ENCODE assay signal across 1 cellular context in the genomic region with DNA sequence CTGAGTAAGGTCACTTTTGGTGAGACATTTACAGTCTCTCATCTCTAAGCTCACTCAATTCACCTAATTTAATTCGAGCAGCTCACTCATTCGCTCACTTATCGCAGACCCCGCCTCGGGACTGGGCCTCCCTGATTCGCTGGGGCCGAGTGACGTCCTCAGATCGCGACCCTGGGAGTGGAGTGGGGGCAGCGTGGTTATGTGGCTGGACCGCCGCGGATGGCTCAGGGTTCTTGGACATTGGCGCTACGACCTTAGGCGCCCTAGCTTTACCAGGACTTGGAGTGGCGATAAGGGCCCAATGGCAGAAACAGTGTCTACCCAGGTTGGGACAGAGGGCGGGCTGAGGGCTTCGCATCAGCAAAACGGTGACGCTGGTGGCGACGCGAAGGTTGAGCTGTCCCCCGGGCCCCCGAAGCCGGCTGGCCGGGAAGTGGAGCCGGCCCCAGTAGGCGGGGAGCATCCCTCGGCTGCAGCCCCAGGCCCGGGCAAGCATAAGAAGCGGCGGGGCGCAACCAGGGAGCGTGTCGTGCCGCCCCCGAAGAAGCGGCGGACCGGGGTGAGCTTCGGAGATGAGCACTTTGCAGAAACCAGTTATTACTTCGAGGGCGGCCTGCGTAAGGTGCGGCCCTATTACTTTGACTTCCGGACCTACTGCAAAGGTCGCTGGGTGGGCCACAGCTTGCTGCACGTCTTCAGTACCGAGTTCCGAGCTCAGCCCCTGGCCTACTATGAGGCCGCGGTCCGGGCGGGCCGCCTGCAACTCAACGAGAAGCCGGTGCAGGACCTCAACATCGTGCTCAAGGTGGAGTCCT.
TF ChIP-seq lines count a peak whose summit lies in the region.

A gene with protein sequence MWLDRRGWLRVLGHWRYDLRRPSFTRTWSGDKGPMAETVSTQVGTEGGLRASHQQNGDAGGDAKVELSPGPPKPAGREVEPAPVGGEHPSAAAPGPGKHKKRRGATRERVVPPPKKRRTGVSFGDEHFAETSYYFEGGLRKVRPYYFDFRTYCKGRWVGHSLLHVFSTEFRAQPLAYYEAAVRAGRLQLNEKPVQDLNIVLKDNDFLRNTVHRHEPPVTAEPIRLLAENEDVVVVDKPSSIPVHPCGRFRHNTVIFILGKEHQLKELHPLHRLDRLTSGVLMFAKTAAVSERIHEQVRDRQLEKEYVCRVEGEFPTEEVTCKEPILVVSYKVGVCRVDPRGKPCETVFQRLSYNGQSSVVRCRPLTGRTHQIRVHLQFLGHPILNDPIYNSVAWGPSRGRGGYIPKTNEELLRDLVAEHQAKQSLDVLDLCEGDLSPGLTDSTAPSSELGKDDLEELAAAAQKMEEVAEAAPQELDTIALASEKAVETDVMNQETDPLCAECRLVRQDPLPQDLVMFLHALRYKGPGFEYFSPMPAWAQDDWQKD (plus strand): TSS at position 161 of the 815 bp plus-strand sequence. CDS start 39 bp downstream, at position 200.

TF ChIP-seq in HepG2, 621 proteins besides CTCF, POLR2A, EP300 and RAD21 (continued from another document and continues in another):
- TF ChIP-seq, protein P1, sequence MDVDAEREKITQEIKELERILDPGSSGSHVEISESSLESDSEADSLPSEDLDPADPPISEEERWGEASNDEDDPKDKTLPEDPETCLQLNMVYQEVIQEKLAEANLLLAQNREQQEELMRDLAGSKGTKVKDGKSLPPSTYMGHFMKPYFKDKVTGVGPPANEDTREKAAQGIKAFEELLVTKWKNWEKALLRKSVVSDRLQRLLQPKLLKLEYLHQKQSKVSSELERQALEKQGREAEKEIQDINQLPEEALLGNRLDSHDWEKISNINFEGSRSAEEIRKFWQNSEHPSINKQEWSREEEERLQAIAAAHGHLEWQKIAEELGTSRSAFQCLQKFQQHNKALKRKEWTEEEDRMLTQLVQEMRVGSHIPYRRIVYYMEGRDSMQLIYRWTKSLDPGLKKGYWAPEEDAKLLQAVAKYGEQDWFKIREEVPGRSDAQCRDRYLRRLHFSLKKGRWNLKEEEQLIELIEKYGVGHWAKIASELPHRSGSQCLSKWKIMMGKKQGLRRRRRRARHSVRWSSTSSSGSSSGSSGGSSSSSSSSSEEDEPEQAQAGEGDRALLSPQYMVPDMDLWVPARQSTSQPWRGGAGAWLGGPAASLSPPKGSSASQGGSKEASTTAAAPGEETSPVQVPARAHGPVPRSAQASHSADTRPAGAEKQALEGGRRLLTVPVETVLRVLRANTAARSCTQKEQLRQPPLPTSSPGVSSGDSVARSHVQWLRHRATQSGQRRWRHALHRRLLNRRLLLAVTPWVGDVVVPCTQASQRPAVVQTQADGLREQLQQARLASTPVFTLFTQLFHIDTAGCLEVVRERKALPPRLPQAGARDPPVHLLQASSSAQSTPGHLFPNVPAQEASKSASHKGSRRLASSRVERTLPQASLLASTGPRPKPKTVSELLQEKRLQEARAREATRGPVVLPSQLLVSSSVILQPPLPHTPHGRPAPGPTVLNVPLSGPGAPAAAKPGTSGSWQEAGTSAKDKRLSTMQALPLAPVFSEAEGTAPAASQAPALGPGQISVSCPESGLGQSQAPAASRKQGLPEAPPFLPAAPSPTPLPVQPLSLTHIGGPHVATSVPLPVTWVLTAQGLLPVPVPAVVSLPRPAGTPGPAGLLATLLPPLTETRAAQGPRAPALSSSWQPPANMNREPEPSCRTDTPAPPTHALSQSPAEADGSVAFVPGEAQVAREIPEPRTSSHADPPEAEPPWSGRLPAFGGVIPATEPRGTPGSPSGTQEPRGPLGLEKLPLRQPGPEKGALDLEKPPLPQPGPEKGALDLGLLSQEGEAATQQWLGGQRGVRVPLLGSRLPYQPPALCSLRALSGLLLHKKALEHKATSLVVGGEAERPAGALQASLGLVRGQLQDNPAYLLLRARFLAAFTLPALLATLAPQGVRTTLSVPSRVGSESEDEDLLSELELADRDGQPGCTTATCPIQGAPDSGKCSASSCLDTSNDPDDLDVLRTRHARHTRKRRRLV (CRISPR knock-in tag; IDR thresholded peaks at IDR 0.05): peak; percentile 28; the same call in 1 of the 2 replicates
- 0 out of 2 replicates have a peak, but pooled peaks have one; percentile 57 for TF ChIP-seq ARID2 (CRISPR knock-in tag; IDR thresholded peaks at IDR 0.05; ENCODE audit: borderline replicate concordance)
- TF ChIP-seq MTA1 (CRISPR knock-in tag; IDR thresholded peaks at IDR 0.05; ENCODE audit: borderline replicate concordance): no peak
- TF ChIP-seq ZSCAN12 (CRISPR knock-in tag; IDR thresholded peaks at IDR 0.05): no peak
- TF ChIP-seq MYNN (CRISPR knock-in tag; IDR thresholded peaks at IDR 0.05; ENCODE audit: low read depth): no peak
- TF ChIP-seq CREM (IDR thresholded peaks at IDR 0.05): peak; percentile 98
- TF ChIP-seq CREM (CRISPR knock-in tag; IDR thresholded peaks at IDR 0.05): peak; percentile 83
- TF ChIP-seq RXRA (CRISPR knock-in tag; IDR thresholded peaks at IDR 0.05): peak; percentile 64; the same call in 1 of the 2 replicates
- TF ChIP-seq, protein P2, sequence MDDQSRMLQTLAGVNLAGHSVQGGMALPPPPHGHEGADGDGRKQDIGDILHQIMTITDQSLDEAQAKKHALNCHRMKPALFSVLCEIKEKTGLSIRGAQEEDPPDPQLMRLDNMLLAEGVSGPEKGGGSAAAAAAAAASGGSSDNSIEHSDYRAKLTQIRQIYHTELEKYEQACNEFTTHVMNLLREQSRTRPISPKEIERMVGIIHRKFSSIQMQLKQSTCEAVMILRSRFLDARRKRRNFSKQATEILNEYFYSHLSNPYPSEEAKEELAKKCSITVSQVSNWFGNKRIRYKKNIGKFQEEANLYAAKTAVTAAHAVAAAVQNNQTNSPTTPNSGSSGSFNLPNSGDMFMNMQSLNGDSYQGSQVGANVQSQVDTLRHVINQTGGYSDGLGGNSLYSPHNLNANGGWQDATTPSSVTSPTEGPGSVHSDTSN (CRISPR knock-in tag; IDR thresholded peaks at IDR 0.05; ENCODE audit: borderline replicate concordance): no peak
- TF ChIP-seq ZFY (CRISPR knock-in tag; IDR thresholded peaks at IDR 0.05): peak; percentile 82
- peak; percentile 81 for TF ChIP-seq YEATS2 (CRISPR knock-in tag; IDR thresholded peaks at IDR 0.05; ENCODE audit: borderline replicate concordance)
- peak; percentile 76 for TF ChIP-seq CBFB (CRISPR knock-in tag; IDR thresholded peaks at IDR 0.05)
- peak; percentile 65 for TF ChIP-seq KDM5B (CRISPR knock-in tag; IDR thresholded peaks at IDR 0.05; ENCODE audit: borderline replicate concordance)
- TF ChIP-seq HNF4G (IDR thresholded peaks at IDR 0.05; ENCODE audit: borderline replicate concordance, low read depth, low read length): no peak
- peak; percentile 56; the same call in 1 of the 2 replicates for TF ChIP-seq HNF4G (CRISPR knock-in tag; IDR thresholded peaks at IDR 0.05; ENCODE audit: borderline replicate concordance, low read depth)
- peak; percentile 91 for TF ChIP-seq ZNF788 (CRISPR knock-in tag; IDR thresholded peaks at IDR 0.05; ENCODE audit: borderline replicate concordance)
- TF ChIP-seq ZNF615 (CRISPR knock-in tag; IDR thresholded peaks at IDR 0.05; ENCODE audit: borderline replicate concordance): peak; percentile 86; the same call in 1 of the 2 replicates
- TF ChIP-seq ZNF547 (CRISPR knock-in tag; IDR thresholded peaks at IDR 0.05): peak; percentile 62; the same call in 1 of the 2 replicates
- 0 out of 2 replicates have a peak, but pooled peaks have one; percentile 7 for TF ChIP-seq BCL6 (CRISPR knock-in tag; IDR thresholded peaks at IDR 0.05)
- TF ChIP-seq AGO2 (optimal IDR thresholded peaks at IDR 0.05; ENCODE audit: low read depth, low read length): peak; percentile 73
- TF ChIP-seq DMAP1 (CRISPR knock-in tag; IDR thresholded peaks at IDR 0.05): peak; percentile 87
- TF ChIP-seq, protein P3, sequence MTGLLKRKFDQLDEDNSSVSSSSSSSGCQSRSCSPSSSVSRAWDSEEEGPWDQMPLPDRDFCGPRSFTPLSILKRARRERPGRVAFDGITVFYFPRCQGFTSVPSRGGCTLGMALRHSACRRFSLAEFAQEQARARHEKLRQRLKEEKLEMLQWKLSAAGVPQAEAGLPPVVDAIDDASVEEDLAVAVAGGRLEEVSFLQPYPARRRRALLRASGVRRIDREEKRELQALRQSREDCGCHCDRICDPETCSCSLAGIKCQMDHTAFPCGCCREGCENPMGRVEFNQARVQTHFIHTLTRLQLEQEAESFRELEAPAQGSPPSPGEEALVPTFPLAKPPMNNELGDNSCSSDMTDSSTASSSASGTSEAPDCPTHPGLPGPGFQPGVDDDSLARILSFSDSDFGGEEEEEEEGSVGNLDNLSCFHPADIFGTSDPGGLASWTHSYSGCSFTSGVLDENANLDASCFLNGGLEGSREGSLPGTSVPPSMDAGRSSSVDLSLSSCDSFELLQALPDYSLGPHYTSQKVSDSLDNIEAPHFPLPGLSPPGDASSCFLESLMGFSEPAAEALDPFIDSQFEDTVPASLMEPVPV (CRISPR knock-in tag; IDR thresholded peaks at IDR 0.05): peak; percentile 35; the same call in 1 of the 2 replicates
- TF ChIP-seq RCOR2 (CRISPR knock-in tag; IDR thresholded peaks at IDR 0.05): 0 out of 2 replicates have a peak, but pooled peaks have one; percentile 18
- no peak for TF ChIP-seq SP1 (IDR thresholded peaks at IDR 0.05)
- peak; percentile 79 for TF ChIP-seq SP1 (CRISPR knock-in tag; IDR thresholded peaks at IDR 0.05)
- TF ChIP-seq NFYC (CRISPR knock-in tag; IDR thresholded peaks at IDR 0.05): peak; percentile 90
- 0 out of 2 replicates have a peak, but pooled peaks have one; percentile 71 for TF ChIP-seq ZNF205 (CRISPR knock-in tag; IDR thresholded peaks at IDR 0.05)
- no peak for TF ChIP-seq GABPA (IDR thresholded peaks at IDR 0.05; ENCODE audit: low read depth, low read length)
- TF ChIP-seq GABPA (CRISPR knock-in tag; IDR thresholded peaks at IDR 0.05; ENCODE audit: low read depth): 0 out of 2 replicates have a peak, but pooled peaks have one; percentile 21
- 0 out of 2 replicates have a peak, but pooled peaks have one; percentile 49 for TF ChIP-seq ZNF713 (CRISPR knock-in tag; IDR thresholded peaks at IDR 0.05)
- no peak for TF ChIP-seq ZNF354B (CRISPR knock-in tag; IDR thresholded peaks at IDR 0.05)
- no peak for TF ChIP-seq REXO4 (CRISPR knock-in tag; IDR thresholded peaks at IDR 0.05; ENCODE audit: borderline replicate concordance)
- peak; percentile 70; the same call in 1 of the 2 replicates for TF ChIP-seq ZNF605 (CRISPR knock-in tag; IDR thresholded peaks at IDR 0.05)
- TF ChIP-seq, protein P4, sequence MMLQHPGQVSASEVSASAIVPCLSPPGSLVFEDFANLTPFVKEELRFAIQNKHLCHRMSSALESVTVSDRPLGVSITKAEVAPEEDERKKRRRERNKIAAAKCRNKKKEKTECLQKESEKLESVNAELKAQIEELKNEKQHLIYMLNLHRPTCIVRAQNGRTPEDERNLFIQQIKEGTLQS (CRISPR knock-in tag; IDR thresholded peaks at IDR 0.05): peak; percentile 31; the same call in 1 of the 2 replicates
- TF ChIP-seq YY1 (IDR thresholded peaks at IDR 0.05; ENCODE audit: insufficient read depth, insufficient replicate concordance, low read depth, low read length): peak; percentile 35
- TF ChIP-seq ZNF350 (CRISPR knock-in tag; IDR thresholded peaks at IDR 0.05; ENCODE audit: borderline replicate concordance, low read depth): peak; percentile 91
- no peak for TF ChIP-seq MBNL3 (CRISPR knock-in tag; conservative IDR thresholded peaks at IDR 0.05)
- TF ChIP-seq, protein P5, sequence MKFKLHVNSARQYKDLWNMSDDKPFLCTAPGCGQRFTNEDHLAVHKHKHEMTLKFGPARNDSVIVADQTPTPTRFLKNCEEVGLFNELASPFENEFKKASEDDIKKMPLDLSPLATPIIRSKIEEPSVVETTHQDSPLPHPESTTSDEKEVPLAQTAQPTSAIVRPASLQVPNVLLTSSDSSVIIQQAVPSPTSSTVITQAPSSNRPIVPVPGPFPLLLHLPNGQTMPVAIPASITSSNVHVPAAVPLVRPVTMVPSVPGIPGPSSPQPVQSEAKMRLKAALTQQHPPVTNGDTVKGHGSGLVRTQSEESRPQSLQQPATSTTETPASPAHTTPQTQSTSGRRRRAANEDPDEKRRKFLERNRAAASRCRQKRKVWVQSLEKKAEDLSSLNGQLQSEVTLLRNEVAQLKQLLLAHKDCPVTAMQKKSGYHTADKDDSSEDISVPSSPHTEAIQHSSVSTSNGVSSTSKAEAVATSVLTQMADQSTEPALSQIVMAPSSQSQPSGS (CRISPR knock-in tag; IDR thresholded peaks at IDR 0.05): 0 out of 2 replicates have a peak, but pooled peaks have one; percentile 41
- 0 out of 2 replicates have a peak, but pooled peaks have one; percentile 49 for TF ChIP-seq ZNF431 (CRISPR knock-in tag; IDR thresholded peaks at IDR 0.05; ENCODE audit: borderline replicate concordance, low read depth)
- TF ChIP-seq, protein P6, sequence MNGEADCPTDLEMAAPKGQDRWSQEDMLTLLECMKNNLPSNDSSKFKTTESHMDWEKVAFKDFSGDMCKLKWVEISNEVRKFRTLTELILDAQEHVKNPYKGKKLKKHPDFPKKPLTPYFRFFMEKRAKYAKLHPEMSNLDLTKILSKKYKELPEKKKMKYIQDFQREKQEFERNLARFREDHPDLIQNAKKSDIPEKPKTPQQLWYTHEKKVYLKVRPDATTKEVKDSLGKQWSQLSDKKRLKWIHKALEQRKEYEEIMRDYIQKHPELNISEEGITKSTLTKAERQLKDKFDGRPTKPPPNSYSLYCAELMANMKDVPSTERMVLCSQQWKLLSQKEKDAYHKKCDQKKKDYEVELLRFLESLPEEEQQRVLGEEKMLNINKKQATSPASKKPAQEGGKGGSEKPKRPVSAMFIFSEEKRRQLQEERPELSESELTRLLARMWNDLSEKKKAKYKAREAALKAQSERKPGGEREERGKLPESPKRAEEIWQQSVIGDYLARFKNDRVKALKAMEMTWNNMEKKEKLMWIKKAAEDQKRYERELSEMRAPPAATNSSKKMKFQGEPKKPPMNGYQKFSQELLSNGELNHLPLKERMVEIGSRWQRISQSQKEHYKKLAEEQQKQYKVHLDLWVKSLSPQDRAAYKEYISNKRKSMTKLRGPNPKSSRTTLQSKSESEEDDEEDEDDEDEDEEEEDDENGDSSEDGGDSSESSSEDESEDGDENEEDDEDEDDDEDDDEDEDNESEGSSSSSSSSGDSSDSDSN (CRISPR knock-in tag; IDR thresholded peaks at IDR 0.05): peak; percentile 87
- TF ChIP-seq KAT7 (CRISPR knock-in tag; IDR thresholded peaks at IDR 0.05; ENCODE audit: borderline replicate concordance): peak; percentile 83
- TF ChIP-seq, protein P7, sequence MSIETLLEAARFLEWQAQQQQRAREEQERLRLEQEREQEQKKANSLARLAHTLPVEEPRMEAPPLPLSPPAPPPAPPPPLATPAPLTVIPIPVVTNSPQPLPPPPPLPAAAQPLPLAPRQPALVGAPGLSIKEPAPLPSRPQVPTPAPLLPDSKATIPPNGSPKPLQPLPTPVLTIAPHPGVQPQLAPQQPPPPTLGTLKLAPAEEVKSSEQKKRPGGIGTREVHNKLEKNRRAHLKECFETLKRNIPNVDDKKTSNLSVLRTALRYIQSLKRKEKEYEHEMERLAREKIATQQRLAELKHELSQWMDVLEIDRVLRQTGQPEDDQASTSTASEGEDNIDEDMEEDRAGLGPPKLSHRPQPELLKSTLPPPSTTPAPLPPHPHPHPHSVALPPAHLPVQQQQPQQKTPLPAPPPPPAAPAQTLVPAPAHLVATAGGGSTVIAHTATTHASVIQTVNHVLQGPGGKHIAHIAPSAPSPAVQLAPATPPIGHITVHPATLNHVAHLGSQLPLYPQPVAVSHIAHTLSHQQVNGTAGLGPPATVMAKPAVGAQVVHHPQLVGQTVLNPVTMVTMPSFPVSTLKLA (IDR thresholded peaks at IDR 0.05): peak; percentile 60
